Comparison of ENCODE assay signal across 8 cellular contexts in the genomic region with DNA sequence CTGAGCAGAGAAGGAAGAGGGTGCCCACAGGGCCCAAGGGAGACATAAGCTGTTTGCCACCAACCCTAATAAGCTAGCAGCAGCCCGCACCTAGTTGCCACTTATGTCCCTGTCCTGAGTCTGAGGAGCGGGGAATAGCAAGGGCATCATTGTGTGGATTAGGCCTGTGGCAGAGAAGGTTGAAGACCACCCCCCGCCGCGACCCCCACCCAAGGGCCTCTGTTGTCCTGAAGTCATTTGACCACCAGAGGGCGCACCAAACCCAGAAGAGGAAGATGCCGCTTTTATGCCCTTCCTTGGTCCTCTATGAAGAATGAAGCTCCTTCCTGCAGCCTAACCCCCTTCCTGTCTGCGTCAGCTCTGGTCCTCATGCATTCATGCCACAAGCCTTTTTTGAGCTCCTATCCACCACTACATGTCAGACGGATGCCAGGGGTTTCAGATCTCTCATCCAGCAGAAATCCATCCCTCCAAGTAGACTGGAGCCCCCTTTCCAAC. TPM values are rescaled to one million over a fixed set of nuclear protein-coding genes. Genes with fewer than 3 reads are reported as not detected.
DNase-seq lines count a peak whose midpoint lies in the region; ATAC-seq and TF ChIP-seq lines count a peak whose summit lies in the region.

No MANE protein-coding gene starts in this region.

- H3K9me3 ChIP-seq in Loucy (ENCODE audit: insufficient read depth, low read depth, low read length) (no peaks in the 10 kb centered on the region), osteoblast (ENCODE audit: low read depth, low read length) (no peaks in the 10 kb centered on the region), thoracic aorta (no peaks in the 10 kb centered on the region)

- peak overlapping the region; percentile 60 for H3K4me2 ChIP-seq in Loucy (ENCODE audit: low read depth, low read length, poor library complexity, severe bottlenecking)
- H3K4me2 ChIP-seq in osteoblast (ENCODE audit: insufficient read depth, low read length) = no peak overlapping the region

- peak; percentile 100 for TF ChIP-seq CTCF in Loucy (conservative IDR thresholded peaks at IDR 0.05; ENCODE audit: low read length)
- TF ChIP-seq CTCF in RWPE1 (conservative IDR thresholded peaks at IDR 0.05; ENCODE audit: low read depth) = peak; percentile 85
- TF ChIP-seq CTCF in fibroblast of the aortic adventitia (IDR thresholded peaks at IDR 0.05; ENCODE audit: insufficient read depth, low read length) = peak; percentile 85
- peak; percentile 89 for TF ChIP-seq CTCF in osteoblast (IDR thresholded peaks at IDR 0.05; ENCODE audit: extremely low read depth, low read depth, low read length)
- TF ChIP-seq CTCF in thoracic aorta (IDR thresholded peaks at IDR 0.05) = peak; percentile 90

- no peak overlapping the region for H3K4me3 Mint-ChIP-seq in activated T-helper 1 cell treated with anti-CD3 and anti-CD28 coated beads, Interleukin-12 subunit alpha, Interleukin-12 subunit beta, Interleukin-2, Interleukin-4 antibody, amounts not matched to agents 30 ng/mL and 10 ng/mL and 1 ng/mL, durations not matched to agents 14 hours and 24 hours and 36 hours

- H3K79me2 ChIP-seq in Loucy (ENCODE audit: insufficient read depth, low read length) = no peaks in the 10 kb centered on the region
- H3K79me2 ChIP-seq in osteoblast (ENCODE audit: insufficient read depth, low read length) = no peaks in the 10 kb centered on the region

- CTCF ChIA-PET in RWPE1 (lab: Yijun Ruan, JAX) = interaction anchor here (0.5 to 4.9 kb wide), 33 partner anchors 9 to 239 kb away, joined by 3 to 102 read pairs (median 4); a partner anchor contains a TSS

- POLR2A ChIA-PET in RWPE1 (lab: Yijun Ruan, JAX; ENCODE audit: low non-redundant PET) = no interaction called here

- H2AFZ ChIP-seq in Loucy (ENCODE audit: low read length) = peak overlapping the region; percentile 70
- no peak overlapping the region for H2AFZ ChIP-seq in osteoblast (ENCODE audit: low read length)

- peaks cover 5% of the 10 kb centered on the region for H3K4me1 Mint-ChIP-seq in activated T-helper 1 cell treated with anti-CD3 and anti-CD28 coated beads, Interleukin-12 subunit alpha, Interleukin-12 subunit beta, Interleukin-2, Interleukin-4 antibody, amounts not matched to agents 30 ng/mL and 10 ng/mL and 1 ng/mL, durations not matched to agents 14 hours and 24 hours and 36 hours (ENCODE audit: low read depth)

- H3K27ac ChIP-seq in RWPE1 (no peak overlapping the region), osteoblast (ENCODE audit: low read depth, low read length) (no peak overlapping the region), thoracic aorta (no peak overlapping the region)

- H3K27me3 ChIP-seq in Loucy (ENCODE audit: insufficient read depth, low read length, poor library complexity, severe bottlenecking) = no peaks in the 10 kb centered on the region
- H3K27me3 ChIP-seq in osteoblast (ENCODE audit: insufficient read depth, low read length) = peaks cover 43% of the 10 kb centered on the region
- no peaks in the 10 kb centered on the region for H3K27me3 ChIP-seq in thoracic aorta (replicated peaks; ENCODE audit: insufficient read depth)

- no peaks in the 10 kb centered on the region for H3K36me3 Mint-ChIP-seq in activated T-helper 1 cell treated with anti-CD3 and anti-CD28 coated beads, Interleukin-12 subunit alpha, Interleukin-12 subunit beta, Interleukin-2, Interleukin-4 antibody, amounts not matched to agents 30 ng/mL and 10 ng/mL and 1 ng/mL, durations not matched to agents 14 hours and 24 hours and 36 hours (ENCODE audit: low read depth)

- H3K4me3 ChIP-seq in Loucy (ENCODE audit: low read length, poor library complexity, severe bottlenecking) (peak overlapping the region; percentile 21), fibroblast of the aortic adventitia (ENCODE audit: low read depth, low read length) (no peak overlapping the region), osteoblast (ENCODE audit: insufficient read depth, low read length) (no peak overlapping the region), thoracic aorta (no peak overlapping the region)

- intact Hi-C loops in activated T-helper 1 cell treated with anti-CD3 and anti-CD28 coated beads, Interleukin-12 subunit alpha, Interleukin-12 subunit beta, Interleukin-2, Interleukin-4 antibody, amounts not matched to agents 30 ng/mL and 10 ng/mL and 1 ng/mL, durations not matched to agents 14 hours and 24 hours and 36 hours (cut with micrococcal nuclease) = loop anchor here (1.0 kb wide), 2 partner anchors 60 to 224 kb away; no protein-coding TSS in a partner anchor

- ATAC-seq in thoracic aorta (ENCODE audit: insufficient number of reproducible peaks, low FRiP score, low read depth) = peak; percentile 9
- ATAC-seq in GM21825 (IDR thresholded peaks at IDR 0.05; ENCODE audit: unreplicated experiment) = no peak

- H4K20me1 ChIP-seq in Loucy (ENCODE audit: insufficient read depth, low read length, poor library complexity, severe bottlenecking) (no peaks in the 10 kb centered on the region), osteoblast (ENCODE audit: insufficient read depth, low read length) (no peaks in the 10 kb centered on the region)

- peaks cover 34% of the 10 kb centered on the region for H3K27me3 Mint-ChIP-seq in activated T-helper 1 cell treated with anti-CD3 and anti-CD28 coated beads, Interleukin-12 subunit alpha, Interleukin-12 subunit beta, Interleukin-2, Interleukin-4 antibody, amounts not matched to agents 30 ng/mL and 10 ng/mL and 1 ng/mL, durations not matched to agents 14 hours and 24 hours and 36 hours (ENCODE audit: insufficient read depth)

- H3K36me3 ChIP-seq in Loucy (ENCODE audit: insufficient read depth, low read length) = no peaks in the 10 kb centered on the region
- H3K36me3 ChIP-seq in osteoblast (ENCODE audit: insufficient read depth, low read length) = no peaks in the 10 kb centered on the region
- H3K36me3 ChIP-seq in thoracic aorta = no peaks in the 10 kb centered on the region

- H3K9me2 ChIP-seq in Loucy (replicated peaks; ENCODE audit: low read depth, low read length) = no peaks in the 10 kb centered on the region

- H3K9ac ChIP-seq in Loucy (ENCODE audit: low read depth, low read length, poor library complexity, severe bottlenecking) = peak overlapping the region; percentile 61

- no peaks in the 10 kb centered on the region for H3F3A ChIP-seq in Loucy (ENCODE audit: low read depth)

- DNase-seq in DMS 273 (lab: John Stamatoyannopoulos, UW; ENCODE audit: unreplicated experiment) (peak; percentile 87), RWPE1 (ENCODE audit: low spot score) (peak; percentile 66), fibroblast of the aortic adventitia (ENCODE audit: low read depth) (peak; percentile 69), osteoblast (ENCODE audit: insufficient read length, low spot score, missing footprints) (peak; percentile 95), thoracic aorta (ENCODE audit: low spot score) (peak; percentile 17)
- peak; percentile 59 for DNase-seq in activated T-helper 1 cell treated with anti-CD3 and anti-CD28 coated beads, Interleukin-12 subunit alpha, Interleukin-12 subunit beta, Interleukin-2, Interleukin-4 antibody, amounts not matched to agents 30 ng/mL and 10 ng/mL and 1 ng/mL, durations not matched to agents 14 hours and 24 hours and 36 hours (ENCODE audit: low spot score)

- H3K9me3 Mint-ChIP-seq in activated T-helper 1 cell treated with anti-CD3 and anti-CD28 coated beads, Interleukin-12 subunit alpha, Interleukin-12 subunit beta, Interleukin-2, Interleukin-4 antibody, amounts not matched to agents 30 ng/mL and 10 ng/mL and 1 ng/mL, durations not matched to agents 14 hours and 24 hours and 36 hours = no peaks in the 10 kb centered on the region

- H3K27ac Mint-ChIP-seq in activated T-helper 1 cell treated with anti-CD3 and anti-CD28 coated beads, Interleukin-12 subunit alpha, Interleukin-12 subunit beta, Interleukin-2, Interleukin-4 antibody, amounts not matched to agents 30 ng/mL and 10 ng/mL and 1 ng/mL, durations not matched to agents 14 hours and 24 hours and 36 hours = no peak overlapping the region

- H3K4me1 ChIP-seq in Loucy (ENCODE audit: insufficient read depth, low read length, poor library complexity, severe bottlenecking) = peaks cover 13% of the 10 kb centered on the region
- no peaks in the 10 kb centered on the region for H3K4me1 ChIP-seq in osteoblast (ENCODE audit: insufficient read depth, low read length)
- no peaks in the 10 kb centered on the region for H3K4me1 ChIP-seq in thoracic aorta (ENCODE audit: control insufficient read depth in 1 of 2, low read depth in 2 of 2)

RNA-seq across cellular contexts. Expression of a gene that starts 16.6 kb away (rescaled TPM):
- not detected in 2 replicates for total RNA-seq in activated T-helper 1 cell treated with anti-CD3 and anti-CD28 coated beads, Interleukin-12 subunit alpha, Interleukin-12 subunit beta, Interleukin-2, Interleukin-4 antibody, amounts not matched to agents 30 ng/mL and 10 ng/mL and 1 ng/mL, durations not matched to agents 14 hours and 24 hours and 36 hours
- total RNA-seq in fibroblast of the aortic adventitia (ENCODE audit: low replicate concordance) = not detected in 2 replicates
- total RNA-seq in osteoblast = not detected in 2 replicates
- total RNA-seq in thoracic aorta = not detected

RNA-seq across cellular contexts. Expression of a gene that starts 47.3 kb away (rescaled TPM):
- 0.81 TPM in 1 of 2 replicates, not detected in the other for total RNA-seq in activated T-helper 1 cell treated with anti-CD3 and anti-CD28 coated beads, Interleukin-12 subunit alpha, Interleukin-12 subunit beta, Interleukin-2, Interleukin-4 antibody, amounts not matched to agents 30 ng/mL and 10 ng/mL and 1 ng/mL, durations not matched to agents 14 hours and 24 hours and 36 hours
- not detected in 2 replicates for total RNA-seq in fibroblast of the aortic adventitia (ENCODE audit: low replicate concordance)
- 0.36 TPM in 1 of 2 replicates, not detected in the other for total RNA-seq in osteoblast
- not detected for total RNA-seq in thoracic aorta

RNA-seq across cellular contexts. Expression of a gene that starts 47.5 kb away (rescaled TPM):
- total RNA-seq in activated T-helper 1 cell treated with anti-CD3 and anti-CD28 coated beads, Interleukin-12 subunit alpha, Interleukin-12 subunit beta, Interleukin-2, Interleukin-4 antibody, amounts not matched to agents 30 ng/mL and 10 ng/mL and 1 ng/mL, durations not matched to agents 14 hours and 24 hours and 36 hours = 567 and 570 TPM in 2 replicates
- 96.6 and 284 TPM in 2 replicates for total RNA-seq in fibroblast of the aortic adventitia (ENCODE audit: low replicate concordance)
- total RNA-seq in osteoblast = 258 and 276 TPM in 2 replicates
- 100 to 1,000 TPM; 104 to 106 TPM for total RNA-seq in thoracic aorta

Comparison
In these comparisons a context has a peak if more than half of its experiments do, and no peak if none do; other contexts are left out.
1. DNase-seq: peak in every context shown above with its lines; median percentile 95 in osteoblast; 87 in DMS 273; 69 in fibroblast of the aortic adventitia; 66 in RWPE1; 59 in activated T-helper 1 cell treated with anti-CD3 and anti-CD28 coated beads, Interleukin-12 subunit alpha, Interleukin-12 subunit beta, Interleukin-2, Interleukin-4 antibody, amounts not matched to agents 30 ng/mL and 10 ng/mL and 1 ng/mL, durations not matched to agents 14 hours and 24 hours and 36 hours; 17 in thoracic aorta.